18 cellular contexts compared by ENCODE assay signal in the genomic region with DNA sequence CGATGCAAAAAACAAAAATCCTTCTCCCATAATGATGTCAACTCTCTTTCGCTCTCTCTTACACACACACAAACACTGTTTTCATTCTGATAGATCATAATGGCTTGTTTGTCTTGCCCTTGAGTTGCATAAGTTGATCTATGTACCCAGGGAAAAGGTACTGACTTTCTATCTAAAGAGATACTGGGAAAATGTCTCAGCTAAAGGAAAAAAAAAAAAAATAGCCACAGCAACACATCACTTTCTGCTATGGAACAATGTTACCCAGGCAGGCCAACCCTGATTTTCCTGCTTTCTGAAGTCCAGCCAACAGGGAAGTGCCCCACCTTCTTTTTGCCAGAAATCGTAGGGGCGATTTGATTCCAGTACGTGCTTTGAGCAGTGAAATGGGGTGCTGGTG.
DNase-seq lines count a peak whose midpoint lies in the region; ATAC-seq, FAIRE-seq and TF ChIP-seq lines count a peak whose summit lies in the region.
"Had no signal": no experiment of that assay in that cellular context is flagged by ENCODE, and none has a peak within 500 bp of the region (broad histone marks: within the 10 kb centered on the region; RNA-seq: fewer than 3 reads in every experiment).

No MANE protein-coding gene starts in this region.

- H3K4me1 ChIP-seq in A549 (peaks cover 51% of the 10 kb centered on the region), rectal smooth muscle tissue (ENCODE audit: control insufficient read depth, insufficient read depth, low read length) (peaks cover 6% of the 10 kb centered on the region)
- H3K4me1 ChIP-seq: upper lobe of left lung had no signal

- H3K27ac ChIP-seq in A549, result peak overlapping the region; percentile 51 to 75
- H3K27ac ChIP-seq in layer of hippocampus (ENCODE audit: low read depth, low read length), result peak overlapping the region; percentile 16
- H3K27ac ChIP-seq in rectal smooth muscle tissue (ENCODE audit: low read depth, low read length), result peak overlapping the region; percentile 54
- H3K27ac ChIP-seq: lower lobe of right lung had no signal

- no peaks in the 10 kb centered on the region for H3K9me3 ChIP-seq in A549
- H3K9me3 ChIP-seq: lower lobe of right lung, upper lobe of left lung had no signal

- no peak overlapping the region for H3K4me3 Mint-ChIP-seq in MCF 10A (ENCODE audit: unreplicated experiment)
- H3K4me3 Mint-ChIP-seq: CD8-positive, alpha-beta T cell; GM23338; natural killer cell treated with Interleukin-12 subunit alpha and Interleukin-12 subunit beta and Interleukin-15 and Interleukin-18, amount 100 ng/mL, for 72 hours had no signal

- H3K9ac ChIP-seq in rectal smooth muscle tissue (ENCODE audit: low read length), result no peak overlapping the region

- no peaks in the 10 kb centered on the region for H3K9me3 Mint-ChIP-seq in MCF 10A (ENCODE audit: unreplicated experiment)
- H3K9me3 Mint-ChIP-seq: activated naive CD4-positive, alpha-beta T cell treated with anti-CD3 and anti-CD28 coated beads, Interleukin-2, amount 50 U/mL, for 72 hours; CD8-positive, alpha-beta T cell; GM23338; natural killer cell treated with Interleukin-12 subunit alpha and Interleukin-12 subunit beta and Interleukin-15 and Interleukin-18, amount 100 ng/mL, for 72 hours had no signal

- FAIRE-seq in A549 (lab: Jason Lieb, UNC), result no peak

- H3K4me3 ChIP-seq in A549 (no peak overlapping the region), rectal smooth muscle tissue (ENCODE audit: low read length) (no peak overlapping the region)
- H3K4me3 ChIP-seq: GM23338, lower lobe of right lung, upper lobe of left lung had no signal

- no peaks in the 10 kb centered on the region for H3K36me3 ChIP-seq in rectal smooth muscle tissue (ENCODE audit: control insufficient read depth, insufficient read depth, low read length)
- H3K36me3 ChIP-seq: lower lobe of right lung, upper lobe of left lung had no signal

- ATAC-seq in A549, result no peak
- no peak for ATAC-seq in HG03175 (IDR thresholded peaks at IDR 0.05; ENCODE audit: unreplicated experiment)
- ATAC-seq: activated naive CD4-positive, alpha-beta T cell treated with anti-CD3 and anti-CD28 coated beads, Interleukin-2, amount 50 U/mL, for 72 hours; CD8-positive, alpha-beta T cell; GM23338; lower lobe of right lung; natural killer cell treated with Interleukin-12 subunit alpha and Interleukin-12 subunit beta and Interleukin-15 and Interleukin-18, amount 100 ng/mL, for 72 hours had no signal

- TF ChIP-seq CTCF in A549 (IDR thresholded peaks at IDR 0.05) (no peak), MCF 10A (IDR thresholded peaks at IDR 0.05; ENCODE audit: unreplicated experiment) (no peak)

- peak in 1 of 2 experiments; percentile 19 for DNase-seq in A549 (ENCODE audit: low read depth in 1 of 2, low spot score in 1 of 2)
- DNase-seq in MCF 10A (ENCODE audit: unreplicated experiment), result no peak
- no peak for DNase-seq in GM03348 (ENCODE audit: low spot score)
- DNase-seq in GM19240 (ENCODE audit: insufficient read length, low spot score), result no peak
- no peak for DNase-seq in KG1 (lab: John Stamatoyannopoulos, UW)
- DNase-seq: ACHN; activated CD4-positive, alpha-beta T cell treated with anti-CD3 and anti-CD28 coated beads, Interleukin-2, amount 50 U/mL, for 4 hours; activated T-cell treated with anti-CD3 and anti-CD28 coated beads, Interleukin-2, amount 50 U/mL, for 1 hour; CD8-positive, alpha-beta T cell; lower lobe of right lung; NCI-H1417; upper lobe of left lung had no signal

- TF ChIP-seq POLR2A in A549 (IDR thresholded peaks at IDR 0.05; ENCODE audit: low read length), result no peak

- peaks cover 27% of the 10 kb centered on the region for H3K4me1 Mint-ChIP-seq in MCF 10A (ENCODE audit: insufficient read depth, unreplicated experiment)

- intact Hi-C loops in MCF 10A (cut with micrococcal nuclease), result no loop called here

- POLR2A ChIA-PET in A549 (lab: Yijun Ruan, JAX) (no interaction called here), MCF 10A (lab: Yijun Ruan, JAX) (interaction anchor here (0.8 to 3.8 kb wide), 6 partner anchors 10 to 127 kb away, joined by 3 to 30 read pairs (median 6); no protein-coding TSS in a partner anchor)

- CTCF ChIA-PET in A549 (lab: Yijun Ruan, JAX) (interaction anchor here (1.3 to 2.1 kb wide), 4 partner anchors 44 to 397 kb away, joined by 4 to 8 read pairs (median 4); no protein-coding TSS in a partner anchor), MCF 10A (lab: Yijun Ruan, JAX) (interaction anchor here (0.6 to 1.6 kb wide), 7 partner anchors 10 to 884 kb away, joined by 3 to 6 read pairs (median 3); no protein-coding TSS in a partner anchor)

- TF ChIP-seq RAD21 in A549 (conservative IDR thresholded peaks at IDR 0.05 in 1 of 2, IDR thresholded peaks at IDR 0.05 in 1 of 2), result no peak

- no peak for TF ChIP-seq EP300 in A549 (IDR thresholded peaks at IDR 0.05)

- no peaks in the 10 kb centered on the region for H3K27me3 ChIP-seq in layer of hippocampus (ENCODE audit: control insufficient read depth, insufficient read depth, low read length)
- no peaks in the 10 kb centered on the region for H3K27me3 ChIP-seq in rectal smooth muscle tissue (ENCODE audit: control insufficient read depth, insufficient read depth, low read length)
- H3K27me3 ChIP-seq: upper lobe of left lung had no signal

- H3K36me3 Mint-ChIP-seq in MCF 10A (ENCODE audit: insufficient read depth, unreplicated experiment), result no peaks in the 10 kb centered on the region
- H3K36me3 Mint-ChIP-seq: activated naive CD4-positive, alpha-beta T cell treated with anti-CD3 and anti-CD28 coated beads, Interleukin-2, amount 50 U/mL, for 72 hours; CD8-positive, alpha-beta T cell; natural killer cell treated with Interleukin-12 subunit alpha and Interleukin-12 subunit beta and Interleukin-15 and Interleukin-18, amount 100 ng/mL, for 72 hours had no signal

- BruUV-seq in MCF 10A (replicated peaks; lab: Mats Ljungman, UMichigan), result no TSS peak

- peak overlapping the region; percentile 16 for H3K27ac Mint-ChIP-seq in MCF 10A (ENCODE audit: low read depth, unreplicated experiment)
- H3K27ac Mint-ChIP-seq: activated naive CD4-positive, alpha-beta T cell treated with anti-CD3 and anti-CD28 coated beads, Interleukin-2, amount 50 U/mL, for 72 hours; CD8-positive, alpha-beta T cell; GM23338; natural killer cell treated with Interleukin-12 subunit alpha and Interleukin-12 subunit beta and Interleukin-15 and Interleukin-18, amount 100 ng/mL, for 72 hours had no signal

- WGBS in A549 (ENCODE audit: missing lambda C conversion rate), result 82% methylated on average over 5 of the region's 5 CpGs

- H3K4me2 ChIP-seq in A549, result peak overlapping the region; percentile 43
- H3K4me2 ChIP-seq: GM23338 had no signal

- no peaks in the 10 kb centered on the region for H3K27me3 Mint-ChIP-seq in MCF 10A (ENCODE audit: insufficient read depth, unreplicated experiment)

TF ChIP-seq in A549, 52 proteins besides CTCF, POLR2A, EP300 and RAD21:
- TF ChIP-seq NR3C1 (IDR thresholded peaks at IDR 0.05) (no peak), TP53 (CRISPR knock-in tag; IDR thresholded peaks at IDR 0.05) (no peak)
